In the genomic region with DNA sequence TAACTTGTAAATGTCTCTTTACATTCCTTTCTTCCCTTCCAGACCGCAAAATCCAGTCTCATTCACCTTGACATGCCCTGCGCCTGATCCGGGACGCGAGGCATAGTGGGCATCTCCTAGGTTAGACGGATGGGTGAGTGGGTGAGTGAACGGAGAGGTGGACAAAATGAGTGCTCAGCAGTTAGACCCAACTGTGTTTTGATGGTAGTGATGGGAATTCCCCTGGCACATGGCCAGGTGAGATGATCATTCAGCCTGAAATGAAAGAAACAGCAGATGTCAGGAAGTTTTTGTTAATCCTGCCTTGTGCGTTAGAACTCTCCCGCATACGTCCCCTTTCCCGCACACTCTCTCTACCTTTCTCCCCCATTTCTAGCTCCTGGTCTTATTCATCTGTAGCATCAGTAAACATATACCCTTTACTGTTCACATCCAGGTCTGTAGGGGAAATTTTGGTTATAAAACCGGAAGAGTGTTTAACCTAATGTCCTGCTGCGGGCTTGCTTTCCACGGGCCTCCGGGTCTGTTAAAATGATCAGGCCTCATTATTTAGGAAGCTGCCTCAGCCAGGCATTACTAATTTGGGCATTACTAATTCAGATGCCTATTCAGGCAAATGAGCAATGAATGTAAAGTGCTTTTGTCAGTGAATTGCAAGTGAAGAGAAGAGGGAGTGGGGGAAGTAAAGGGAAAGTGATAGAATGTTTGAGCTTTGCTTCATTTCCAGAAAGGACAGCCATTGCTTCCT, we compare ENCODE assay signal across 1 cellular context.
A peak's percentile ranks its signal among the peaks of the same experiment; 100 is the strongest.
TF ChIP-seq lines count a peak whose summit lies in the region.

No MANE protein-coding gene starts in this region.

TF ChIP-seq in GM12878, 131 proteins besides CTCF, POLR2A, EP300 and RAD21 (continued from another document and continues in another):
- TF ChIP-seq, protein P1, sequence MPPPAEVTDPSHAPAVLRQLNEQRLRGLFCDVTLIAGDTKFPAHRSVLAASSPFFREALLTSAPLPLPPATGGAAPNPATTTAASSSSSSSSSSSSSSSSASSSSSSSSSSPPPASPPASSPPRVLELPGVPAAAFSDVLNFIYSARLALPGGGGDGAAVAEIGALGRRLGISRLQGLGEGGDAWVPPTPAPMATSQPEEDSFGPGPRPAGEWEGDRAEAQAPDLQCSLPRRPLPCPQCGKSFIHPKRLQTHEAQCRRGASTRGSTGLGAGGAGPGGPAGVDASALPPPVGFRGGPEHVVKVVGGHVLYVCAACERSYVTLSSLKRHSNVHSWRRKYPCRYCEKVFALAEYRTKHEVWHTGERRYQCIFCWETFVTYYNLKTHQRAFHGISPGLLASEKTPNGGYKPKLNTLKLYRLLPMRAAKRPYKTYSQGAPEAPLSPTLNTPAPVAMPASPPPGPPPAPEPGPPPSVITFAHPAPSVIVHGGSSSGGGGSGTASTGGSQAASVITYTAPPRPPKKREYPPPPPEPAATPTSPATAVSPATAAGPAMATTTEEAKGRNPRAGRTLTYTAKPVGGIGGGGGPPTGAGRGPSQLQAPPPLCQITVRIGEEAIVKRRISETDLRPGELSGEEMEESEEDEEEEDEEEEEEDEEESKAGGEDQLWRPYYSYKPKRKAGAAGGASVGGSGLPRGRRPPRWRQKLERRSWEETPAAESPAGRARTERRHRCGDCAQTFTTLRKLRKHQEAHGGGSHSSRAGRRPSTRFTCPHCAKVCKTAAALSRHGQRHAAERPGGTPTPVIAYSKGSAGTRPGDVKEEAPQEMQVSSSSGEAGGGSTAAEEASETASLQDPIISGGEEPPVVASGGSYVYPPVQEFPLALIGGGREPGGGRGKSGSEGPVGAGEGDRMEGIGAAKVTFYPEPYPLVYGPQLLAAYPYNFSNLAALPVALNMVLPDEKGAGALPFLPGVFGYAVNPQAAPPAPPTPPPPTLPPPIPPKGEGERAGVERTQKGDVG (CRISPR knock-in tag; IDR thresholded peaks at IDR 0.05) = no peak
- TF ChIP-seq, protein P2, sequence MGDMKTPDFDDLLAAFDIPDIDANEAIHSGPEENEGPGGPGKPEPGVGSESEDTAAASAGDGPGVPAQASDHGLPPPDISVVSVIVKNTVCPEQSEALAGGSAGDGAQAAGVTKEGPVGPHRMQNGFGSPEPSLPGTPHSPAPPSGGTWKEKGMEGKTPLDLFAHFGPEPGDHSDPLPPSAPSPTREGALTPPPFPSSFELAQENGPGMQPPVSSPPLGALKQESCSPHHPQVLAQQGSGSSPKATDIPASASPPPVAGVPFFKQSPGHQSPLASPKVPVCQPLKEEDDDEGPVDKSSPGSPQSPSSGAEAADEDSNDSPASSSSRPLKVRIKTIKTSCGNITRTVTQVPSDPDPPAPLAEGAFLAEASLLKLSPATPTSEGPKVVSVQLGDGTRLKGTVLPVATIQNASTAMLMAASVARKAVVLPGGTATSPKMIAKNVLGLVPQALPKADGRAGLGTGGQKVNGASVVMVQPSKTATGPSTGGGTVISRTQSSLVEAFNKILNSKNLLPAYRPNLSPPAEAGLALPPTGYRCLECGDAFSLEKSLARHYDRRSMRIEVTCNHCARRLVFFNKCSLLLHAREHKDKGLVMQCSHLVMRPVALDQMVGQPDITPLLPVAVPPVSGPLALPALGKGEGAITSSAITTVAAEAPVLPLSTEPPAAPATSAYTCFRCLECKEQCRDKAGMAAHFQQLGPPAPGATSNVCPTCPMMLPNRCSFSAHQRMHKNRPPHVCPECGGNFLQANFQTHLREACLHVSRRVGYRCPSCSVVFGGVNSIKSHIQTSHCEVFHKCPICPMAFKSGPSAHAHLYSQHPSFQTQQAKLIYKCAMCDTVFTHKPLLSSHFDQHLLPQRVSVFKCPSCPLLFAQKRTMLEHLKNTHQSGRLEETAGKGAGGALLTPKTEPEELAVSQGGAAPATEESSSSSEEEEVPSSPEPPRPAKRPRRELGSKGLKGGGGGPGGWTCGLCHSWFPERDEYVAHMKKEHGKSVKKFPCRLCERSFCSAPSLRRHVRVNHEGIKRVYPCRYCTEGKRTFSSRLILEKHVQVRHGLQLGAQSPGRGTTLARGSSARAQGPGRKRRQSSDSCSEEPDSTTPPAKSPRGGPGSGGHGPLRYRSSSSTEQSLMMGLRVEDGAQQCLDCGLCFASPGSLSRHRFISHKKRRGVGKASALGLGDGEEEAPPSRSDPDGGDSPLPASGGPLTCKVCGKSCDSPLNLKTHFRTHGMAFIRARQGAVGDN (IDR thresholded peaks at IDR 0.05) = peak; percentile 67; the same call in 1 of the 2 replicates
- TF ChIP-seq MEF2A (IDR thresholded peaks at IDR 0.05; ENCODE audit: insufficient read depth, low read depth, low read length) (0 out of 2 replicates have a peak, but pooled peaks have one; percentile 6), TCF3 (IDR thresholded peaks at IDR 0.05; ENCODE audit: borderline replicate concordance, insufficient read depth, low read depth, low read length) (no peak), ASH2L (IDR thresholded peaks at IDR 0.05; ENCODE audit: borderline replicate concordance, low read depth) (no peak), ETV6 (conservative IDR thresholded peaks at IDR 0.05 in 1 of 2, IDR thresholded peaks at IDR 0.05 in 1 of 2; ENCODE audit: borderline replicate concordance in 1 of 2, low read depth in 1 of 2) (peak in 1 of 2 experiments; percentile 49; a peak in 1 of 4 replicates), RBBP5 (conservative IDR thresholded peaks at IDR 0.05) (no peak), ATF7 (IDR thresholded peaks at IDR 0.05; ENCODE audit: low read depth) (peak; percentile 10; the same call in 1 of the 2 replicates), YY1 (IDR thresholded peaks at IDR 0.05; ENCODE audit: low read depth, low read length) (peak; percentile 73), SUZ12 (IDR thresholded peaks at IDR 0.05; ENCODE audit: unreplicated experiment) (no peak), SREBF2 (IDR thresholded peaks at IDR 0.05; ENCODE audit: low read length) (no peak), YBX1 (IDR thresholded peaks at IDR 0.05) (no peak), PML (IDR thresholded peaks at IDR 0.05; ENCODE audit: low read length) (no peak; the same call in 1 of the 2 replicates), BCL11A (IDR thresholded peaks at IDR 0.05; ENCODE audit: low read depth, low read length) (no peak; the same call in 1 of the 2 replicates), SRF (IDR thresholded peaks at IDR 0.05; ENCODE audit: low read depth in 2 of 2, low read length in 2 of 2) (no peak), NR2C1 (IDR thresholded peaks at IDR 0.05) (no peak), HCFC1 (IDR thresholded peaks at IDR 0.05; ENCODE audit: low read length) (no peak), RAD51 (IDR thresholded peaks at IDR 0.05) (no peak), CEBPB (IDR thresholded peaks at IDR 0.05; ENCODE audit: borderline replicate concordance in 1 of 2, low read depth in 2 of 2, low read length in 2 of 2) (no peak), SP1 (IDR thresholded peaks at IDR 0.05; ENCODE audit: low read depth, low read length) (no peak), STAT3 (IDR thresholded peaks at IDR 0.05; ENCODE audit: low read depth, low read length) (0 out of 2 replicates have a peak, but pooled peaks have one; percentile 10), CBX3 (IDR thresholded peaks at IDR 0.05; ENCODE audit: borderline replicate concordance, low read depth) (no peak), ZSCAN29 (IDR thresholded peaks at IDR 0.05) (no peak), ZNF24 (IDR thresholded peaks at IDR 0.05) (no peak), JUND (IDR thresholded peaks at IDR 0.05; ENCODE audit: low read depth, low read length) (no peak), BMI1 (IDR thresholded peaks at IDR 0.05; ENCODE audit: borderline replicate concordance) (no peak)
- TF ChIP-seq, protein P3, sequence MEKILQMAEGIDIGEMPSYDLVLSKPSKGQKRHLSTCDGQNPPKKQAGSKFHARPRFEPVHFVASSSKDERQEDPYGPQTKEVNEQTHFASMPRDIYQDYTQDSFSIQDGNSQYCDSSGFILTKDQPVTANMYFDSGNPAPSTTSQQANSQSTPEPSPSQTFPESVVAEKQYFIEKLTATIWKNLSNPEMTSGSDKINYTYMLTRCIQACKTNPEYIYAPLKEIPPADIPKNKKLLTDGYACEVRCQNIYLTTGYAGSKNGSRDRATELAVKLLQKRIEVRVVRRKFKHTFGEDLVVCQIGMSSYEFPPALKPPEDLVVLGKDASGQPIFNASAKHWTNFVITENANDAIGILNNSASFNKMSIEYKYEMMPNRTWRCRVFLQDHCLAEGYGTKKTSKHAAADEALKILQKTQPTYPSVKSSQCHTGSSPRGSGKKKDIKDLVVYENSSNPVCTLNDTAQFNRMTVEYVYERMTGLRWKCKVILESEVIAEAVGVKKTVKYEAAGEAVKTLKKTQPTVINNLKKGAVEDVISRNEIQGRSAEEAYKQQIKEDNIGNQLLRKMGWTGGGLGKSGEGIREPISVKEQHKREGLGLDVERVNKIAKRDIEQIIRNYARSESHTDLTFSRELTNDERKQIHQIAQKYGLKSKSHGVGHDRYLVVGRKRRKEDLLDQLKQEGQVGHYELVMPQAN (conservative IDR thresholded peaks at IDR 0.05) = no peak; the same call in 1 of the 2 replicates
- TF ChIP-seq, protein P4, sequence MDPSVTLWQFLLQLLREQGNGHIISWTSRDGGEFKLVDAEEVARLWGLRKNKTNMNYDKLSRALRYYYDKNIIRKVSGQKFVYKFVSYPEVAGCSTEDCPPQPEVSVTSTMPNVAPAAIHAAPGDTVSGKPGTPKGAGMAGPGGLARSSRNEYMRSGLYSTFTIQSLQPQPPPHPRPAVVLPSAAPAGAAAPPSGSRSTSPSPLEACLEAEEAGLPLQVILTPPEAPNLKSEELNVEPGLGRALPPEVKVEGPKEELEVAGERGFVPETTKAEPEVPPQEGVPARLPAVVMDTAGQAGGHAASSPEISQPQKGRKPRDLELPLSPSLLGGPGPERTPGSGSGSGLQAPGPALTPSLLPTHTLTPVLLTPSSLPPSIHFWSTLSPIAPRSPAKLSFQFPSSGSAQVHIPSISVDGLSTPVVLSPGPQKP (IDR thresholded peaks at IDR 0.05; ENCODE audit: low read depth, low read length) = no peak
- TF ChIP-seq, protein P5, sequence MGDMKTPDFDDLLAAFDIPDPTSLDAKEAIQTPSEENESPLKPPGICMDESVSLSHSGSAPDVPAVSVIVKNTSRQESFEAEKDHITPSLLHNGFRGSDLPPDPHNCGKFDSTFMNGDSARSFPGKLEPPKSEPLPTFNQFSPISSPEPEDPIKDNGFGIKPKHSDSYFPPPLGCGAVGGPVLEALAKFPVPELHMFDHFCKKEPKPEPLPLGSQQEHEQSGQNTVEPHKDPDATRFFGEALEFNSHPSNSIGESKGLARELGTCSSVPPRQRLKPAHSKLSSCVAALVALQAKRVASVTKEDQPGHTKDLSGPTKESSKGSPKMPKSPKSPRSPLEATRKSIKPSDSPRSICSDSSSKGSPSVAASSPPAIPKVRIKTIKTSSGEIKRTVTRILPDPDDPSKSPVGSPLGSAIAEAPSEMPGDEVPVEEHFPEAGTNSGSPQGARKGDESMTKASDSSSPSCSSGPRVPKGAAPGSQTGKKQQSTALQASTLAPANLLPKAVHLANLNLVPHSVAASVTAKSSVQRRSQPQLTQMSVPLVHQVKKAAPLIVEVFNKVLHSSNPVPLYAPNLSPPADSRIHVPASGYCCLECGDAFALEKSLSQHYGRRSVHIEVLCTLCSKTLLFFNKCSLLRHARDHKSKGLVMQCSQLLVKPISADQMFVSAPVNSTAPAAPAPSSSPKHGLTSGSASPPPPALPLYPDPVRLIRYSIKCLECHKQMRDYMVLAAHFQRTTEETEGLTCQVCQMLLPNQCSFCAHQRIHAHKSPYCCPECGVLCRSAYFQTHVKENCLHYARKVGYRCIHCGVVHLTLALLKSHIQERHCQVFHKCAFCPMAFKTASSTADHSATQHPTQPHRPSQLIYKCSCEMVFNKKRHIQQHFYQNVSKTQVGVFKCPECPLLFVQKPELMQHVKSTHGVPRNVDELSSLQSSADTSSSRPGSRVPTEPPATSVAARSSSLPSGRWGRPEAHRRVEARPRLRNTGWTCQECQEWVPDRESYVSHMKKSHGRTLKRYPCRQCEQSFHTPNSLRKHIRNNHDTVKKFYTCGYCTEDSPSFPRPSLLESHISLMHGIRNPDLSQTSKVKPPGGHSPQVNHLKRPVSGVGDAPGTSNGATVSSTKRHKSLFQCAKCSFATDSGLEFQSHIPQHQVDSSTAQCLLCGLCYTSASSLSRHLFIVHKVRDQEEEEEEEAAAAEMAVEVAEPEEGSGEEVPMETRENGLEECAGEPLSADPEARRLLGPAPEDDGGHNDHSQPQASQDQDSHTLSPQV (IDR thresholded peaks at IDR 0.05) = 0 out of 2 replicates have a peak, but pooled peaks have one; percentile 37
- TF ChIP-seq, protein P6, sequence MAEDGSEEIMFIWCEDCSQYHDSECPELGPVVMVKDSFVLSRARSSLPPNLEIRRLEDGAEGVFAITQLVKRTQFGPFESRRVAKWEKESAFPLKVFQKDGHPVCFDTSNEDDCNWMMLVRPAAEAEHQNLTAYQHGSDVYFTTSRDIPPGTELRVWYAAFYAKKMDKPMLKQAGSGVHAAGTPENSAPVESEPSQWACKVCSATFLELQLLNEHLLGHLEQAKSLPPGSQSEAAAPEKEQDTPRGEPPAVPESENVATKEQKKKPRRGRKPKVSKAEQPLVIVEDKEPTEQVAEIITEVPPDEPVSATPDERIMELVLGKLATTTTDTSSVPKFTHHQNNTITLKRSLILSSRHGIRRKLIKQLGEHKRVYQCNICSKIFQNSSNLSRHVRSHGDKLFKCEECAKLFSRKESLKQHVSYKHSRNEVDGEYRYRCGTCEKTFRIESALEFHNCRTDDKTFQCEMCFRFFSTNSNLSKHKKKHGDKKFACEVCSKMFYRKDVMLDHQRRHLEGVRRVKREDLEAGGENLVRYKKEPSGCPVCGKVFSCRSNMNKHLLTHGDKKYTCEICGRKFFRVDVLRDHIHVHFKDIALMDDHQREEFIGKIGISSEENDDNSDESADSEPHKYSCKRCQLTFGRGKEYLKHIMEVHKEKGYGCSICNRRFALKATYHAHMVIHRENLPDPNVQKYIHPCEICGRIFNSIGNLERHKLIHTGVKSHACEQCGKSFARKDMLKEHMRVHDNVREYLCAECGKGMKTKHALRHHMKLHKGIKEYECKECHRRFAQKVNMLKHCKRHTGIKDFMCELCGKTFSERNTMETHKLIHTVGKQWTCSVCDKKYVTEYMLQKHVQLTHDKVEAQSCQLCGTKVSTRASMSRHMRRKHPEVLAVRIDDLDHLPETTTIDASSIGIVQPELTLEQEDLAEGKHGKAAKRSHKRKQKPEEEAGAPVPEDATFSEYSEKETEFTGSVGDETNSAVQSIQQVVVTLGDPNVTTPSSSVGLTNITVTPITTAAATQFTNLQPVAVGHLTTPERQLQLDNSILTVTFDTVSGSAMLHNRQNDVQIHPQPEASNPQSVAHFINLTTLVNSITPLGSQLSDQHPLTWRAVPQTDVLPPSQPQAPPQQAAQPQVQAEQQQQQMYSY (CRISPR knock-in tag; IDR thresholded peaks at IDR 0.05) = no peak
- TF ChIP-seq, protein P7, sequence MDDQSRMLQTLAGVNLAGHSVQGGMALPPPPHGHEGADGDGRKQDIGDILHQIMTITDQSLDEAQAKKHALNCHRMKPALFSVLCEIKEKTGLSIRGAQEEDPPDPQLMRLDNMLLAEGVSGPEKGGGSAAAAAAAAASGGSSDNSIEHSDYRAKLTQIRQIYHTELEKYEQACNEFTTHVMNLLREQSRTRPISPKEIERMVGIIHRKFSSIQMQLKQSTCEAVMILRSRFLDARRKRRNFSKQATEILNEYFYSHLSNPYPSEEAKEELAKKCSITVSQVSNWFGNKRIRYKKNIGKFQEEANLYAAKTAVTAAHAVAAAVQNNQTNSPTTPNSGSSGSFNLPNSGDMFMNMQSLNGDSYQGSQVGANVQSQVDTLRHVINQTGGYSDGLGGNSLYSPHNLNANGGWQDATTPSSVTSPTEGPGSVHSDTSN (IDR thresholded peaks at IDR 0.05; ENCODE audit: insufficient replicate concordance, low read depth, low read length) = peak; percentile 13
- TF ChIP-seq, protein P8, sequence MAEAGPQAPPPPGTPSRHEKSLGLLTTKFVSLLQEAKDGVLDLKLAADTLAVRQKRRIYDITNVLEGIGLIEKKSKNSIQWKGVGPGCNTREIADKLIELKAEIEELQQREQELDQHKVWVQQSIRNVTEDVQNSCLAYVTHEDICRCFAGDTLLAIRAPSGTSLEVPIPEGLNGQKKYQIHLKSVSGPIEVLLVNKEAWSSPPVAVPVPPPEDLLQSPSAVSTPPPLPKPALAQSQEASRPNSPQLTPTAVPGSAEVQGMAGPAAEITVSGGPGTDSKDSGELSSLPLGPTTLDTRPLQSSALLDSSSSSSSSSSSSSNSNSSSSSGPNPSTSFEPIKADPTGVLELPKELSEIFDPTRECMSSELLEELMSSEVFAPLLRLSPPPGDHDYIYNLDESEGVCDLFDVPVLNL (IDR thresholded peaks at IDR 0.05; ENCODE audit: low read depth, low read length) = no peak
